Comparison of ENCODE assay signal across 1 cellular context in genomic region chr12:110794623-110795280, GRCh38.
TF ChIP-seq lines count a peak whose summit lies in the region.

No MANE protein-coding gene starts in this region.

TF ChIP-seq in GM12878, 131 proteins besides CTCF, POLR2A, EP300 and RAD21:
- TF ChIP-seq MTA2 (IDR thresholded peaks at IDR 0.05; ENCODE audit: low read depth) (no peak), PBX3 (IDR thresholded peaks at IDR 0.05; ENCODE audit: insufficient replicate concordance, low read depth, low read length) (no peak), ATF7 (IDR thresholded peaks at IDR 0.05; ENCODE audit: low read depth) (no peak), CBX3 (IDR thresholded peaks at IDR 0.05; ENCODE audit: borderline replicate concordance, low read depth) (no peak), TCF3 (IDR thresholded peaks at IDR 0.05; ENCODE audit: borderline replicate concordance, insufficient read depth, low read depth, low read length) (0 out of 2 replicates have a peak, but pooled peaks have one; percentile 56), IKZF2 (IDR thresholded peaks at IDR 0.05) (no peak), HDAC2 (IDR thresholded peaks at IDR 0.05) (no peak), TCF12 (IDR thresholded peaks at IDR 0.05; ENCODE audit: low read depth, low read length) (peak; percentile 98), ZNF384 (IDR thresholded peaks at IDR 0.05; ENCODE audit: borderline replicate concordance, low read depth, low read length) (no peak), MTA3 (IDR thresholded peaks at IDR 0.05; ENCODE audit: borderline replicate concordance, low read length) (no peak), LARP7 (IDR thresholded peaks at IDR 0.05) (no peak), TCF7 (IDR thresholded peaks at IDR 0.05; ENCODE audit: borderline replicate concordance) (no peak), NR2F1 (conservative IDR thresholded peaks at IDR 0.05) (peak; percentile 63), DPF2 (IDR thresholded peaks at IDR 0.05) (0 out of 2 replicates have a peak, but pooled peaks have one; percentile 29), PRDM15 (CRISPR knock-in tag; IDR thresholded peaks at IDR 0.05) (no peak), USF1 (IDR thresholded peaks at IDR 0.05; ENCODE audit: borderline replicate concordance, extremely low read length, insufficient read depth, low read depth, low read length) (no peak), IKZF1 (conservative IDR thresholded peaks at IDR 0.05) (no peak; the same call in 1 of the 2 replicates)
TF ChIP-seq in GM12878: peak in this region for 4.
